ENCODE assay signal across 15 cellular contexts in the genomic region with DNA sequence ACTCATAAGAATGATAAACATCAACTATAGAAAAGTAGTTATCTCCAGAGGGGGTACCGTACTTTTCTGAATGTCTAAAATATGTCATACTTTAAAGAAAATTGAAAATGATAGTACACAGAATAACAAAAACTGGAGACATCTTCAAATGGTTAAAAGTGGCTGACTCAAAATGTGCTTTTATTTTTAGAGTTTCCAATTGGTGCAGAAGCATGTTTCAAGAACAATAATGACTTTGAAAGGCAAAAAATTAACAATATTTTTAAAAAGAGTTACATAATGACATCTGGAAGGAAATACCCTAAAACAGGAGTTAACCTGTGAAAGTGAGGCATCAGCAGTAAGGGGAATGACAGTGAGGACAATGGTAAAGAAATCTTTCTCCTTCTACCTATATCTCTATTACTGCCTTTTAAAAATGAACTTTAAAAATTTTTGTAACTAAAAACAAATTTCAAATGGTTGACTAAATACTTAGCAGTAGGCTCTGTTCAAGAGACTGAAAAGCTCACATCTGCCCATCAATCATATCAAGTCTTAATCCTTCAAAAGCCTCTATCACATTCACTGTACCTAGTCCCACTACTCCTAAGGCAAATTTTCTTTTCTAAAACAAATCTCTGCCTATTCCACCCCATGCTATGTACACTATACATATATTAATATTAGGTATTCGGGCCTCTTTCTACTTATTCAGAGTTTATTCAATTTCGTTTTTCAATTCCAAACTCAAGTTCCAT. TPM values are rescaled to one million over a fixed set of nuclear protein-coding genes. Genes with fewer than 3 reads are reported as not detected.
DNase-seq lines count a peak whose midpoint lies in the region; ATAC-seq and TF ChIP-seq lines count a peak whose summit lies in the region.
"Had no signal": no experiment of that assay in that cellular context is flagged by ENCODE, and none has a peak within 500 bp of the region (broad histone marks: within the 10 kb centered on the region; RNA-seq: fewer than 3 reads in every experiment).

No MANE protein-coding gene starts in this region.

- WGBS in tibial nerve, 2 donors, result 84 to 90% methylated on average over 3 of the region's 3 CpGs

- H3K4me1 Mint-ChIP-seq in neural progenitor cell, result peaks cover 4% of the 10 kb centered on the region
- H3K4me1 Mint-ChIP-seq: GM23338, IgD-negative memory B cell had no signal

- H3K9me3 ChIP-seq in tibial nerve, result no peaks in the 10 kb centered on the region
- no peaks in the 10 kb centered on the region for H3K9me3 ChIP-seq in neural progenitor cell (ENCODE audit: low read depth)
- H3K9me3 ChIP-seq: prostate gland had no signal

- H3K36me3 ChIP-seq in tibial nerve (no peaks in the 10 kb centered on the region), neural progenitor cell (no peaks in the 10 kb centered on the region)
- H3K36me3 ChIP-seq: prostate gland had no signal

- H4K20me1 ChIP-seq in neural progenitor cell (ENCODE audit: low read depth), result no peaks in the 10 kb centered on the region

- no peak overlapping the region for H3K4me2 ChIP-seq in neural progenitor cell
- H3K4me2 ChIP-seq: GM23338 had no signal

- ATAC-seq in GM18520 (IDR thresholded peaks at IDR 0.05; ENCODE audit: unreplicated experiment) (peak; percentile 68), GM21381 (IDR thresholded peaks at IDR 0.05; ENCODE audit: unreplicated experiment) (peak; percentile 55), HG02938 (IDR thresholded peaks at IDR 0.05; ENCODE audit: unreplicated experiment) (peak; percentile 78), HG03521 (IDR thresholded peaks at IDR 0.05; ENCODE audit: unreplicated experiment) (peak; percentile 53)
- ATAC-seq: GM23338 had no signal

- no peak overlapping the region for H3K4me3 Mint-ChIP-seq in neural progenitor cell
- H3K4me3 Mint-ChIP-seq: activated T-cell treated with anti-CD3 and anti-CD28 coated beads, Interleukin-2, amount 50 U/mL, for 24 hours; GM23338; IgD-negative memory B cell had no signal

- H3K27me3 Mint-ChIP-seq in neural progenitor cell (ENCODE audit: insufficient read depth, low read depth), result no peaks in the 10 kb centered on the region
- H3K27me3 Mint-ChIP-seq: activated T-cell treated with anti-CD3 and anti-CD28 coated beads, Interleukin-2, amount 50 U/mL, for 24 hours; IgD-negative memory B cell had no signal

- H3K4me3 ChIP-seq in tibial nerve (no peak overlapping the region), neural progenitor cell (no peak overlapping the region)
- H3K4me3 ChIP-seq: GM23338, prostate gland had no signal

- H3K27ac ChIP-seq in tibial nerve (no peak overlapping the region), neural progenitor cell (no peak overlapping the region)
- H3K27ac ChIP-seq: prostate gland had no signal

- H3K79me2 ChIP-seq in neural progenitor cell (ENCODE audit: low read depth), result no peaks in the 10 kb centered on the region

- no peak for TF ChIP-seq POLR2A in tibial nerve (IDR thresholded peaks at IDR 0.05)

- TF ChIP-seq CTCF in tibial nerve (IDR thresholded peaks at IDR 0.05) (no peak), neural progenitor cell (IDR thresholded peaks at IDR 0.05) (no peak)

- H2AFZ ChIP-seq in neural progenitor cell (replicated peaks), result no peak overlapping the region
- H2AFZ ChIP-seq: GM23338 had no signal

- no peaks in the 10 kb centered on the region for H3K9me3 Mint-ChIP-seq in neural progenitor cell
- H3K9me3 Mint-ChIP-seq: activated T-cell treated with anti-CD3 and anti-CD28 coated beads, Interleukin-2, amount 50 U/mL, for 24 hours; GM23338 had no signal

- no peaks in the 10 kb centered on the region for H3K36me3 Mint-ChIP-seq in neural progenitor cell
- H3K36me3 Mint-ChIP-seq: IgD-negative memory B cell had no signal

- TF ChIP-seq EP300 in tibial nerve (IDR thresholded peaks at IDR 0.05), result no peak

- H3K4me1 ChIP-seq in tibial nerve (no peaks in the 10 kb centered on the region), neural progenitor cell (no peaks in the 10 kb centered on the region)
- H3K4me1 ChIP-seq: prostate gland had no signal

- no peaks in the 10 kb centered on the region for H3F3A ChIP-seq in neural progenitor cell (ENCODE audit: low read depth)

- H3K27ac Mint-ChIP-seq in neural progenitor cell, result no peak overlapping the region
- H3K27ac Mint-ChIP-seq: activated T-cell treated with anti-CD3 and anti-CD28 coated beads, Interleukin-2, amount 50 U/mL, for 24 hours; GM23338; IgD-negative memory B cell had no signal

- H3K27me3 ChIP-seq in tibial nerve (no peaks in the 10 kb centered on the region), neural progenitor cell (no peaks in the 10 kb centered on the region)

- DNase-seq in tibial nerve (ENCODE audit: low spot score in 2 of 2), result no peak
- DNase-seq in NCI-H2196 treated with DMSO at 0.1 percent for 48 hours (lab: John Stamatoyannopoulos, UW; ENCODE audit: unreplicated experiment), result no peak
- DNase-seq in COLO829 (ENCODE audit: low spot score), result no peak
- DNase-seq in neural progenitor cell (ENCODE audit: low spot score), result no peak
- DNase-seq: activated T-cell treated with anti-CD3 and anti-CD28 coated beads, Interleukin-2, amount 50 U/mL, for 24 hours; NCI-H146; stimulated activated CD4-positive, alpha-beta T cell treated with anti-CD3 and anti-CD28 coated beads, Interleukin-2, amount 100 ng/mL, for 48 hours; stimulated activated naive CD4-positive, alpha-beta T cell treated with Interleukin-2 at 50 U/mL for 16 hours had no signal

- no peak overlapping the region for H3K9ac ChIP-seq in neural progenitor cell

RNA-seq across cellular contexts. Expression of a gene that starts 3.0 kb away (rescaled TPM):
- total RNA-seq in tibial nerve, result not detected
- total RNA-seq in neural progenitor cell (ENCODE audit: low replicate concordance), result not detected in 2 replicates
- total RNA-seq: GM23338 had no signal

RNA-seq across cellular contexts. Expression of a gene that starts 55.6 kb away (rescaled TPM):
- total RNA-seq in tibial nerve, result under 1 TPM in 1 of 4 donors, not detected in 3; under 0.01 TPM
- total RNA-seq in neural progenitor cell (ENCODE audit: low replicate concordance), result 0.06 and 0.15 TPM in 2 replicates
